ENCODE assay signal across 29 cellular contexts in genomic region chr6:97078791-97079190, GRCh38.
DNase-seq lines count a peak whose midpoint lies in the region; ATAC-seq lines count a peak whose summit lies in the region.
"Had no signal": no experiment of that assay in that cellular context is flagged by ENCODE, and none has a peak within 500 bp of the region (broad histone marks: within the 10 kb centered on the region; RNA-seq: fewer than 3 reads in every experiment).

No MANE protein-coding gene starts in this region.

- H3K4me1 Mint-ChIP-seq in activated CD4-positive, alpha-beta T cell treated with anti-CD3 and anti-CD28 coated beads, Interleukin-2, amount 10 ng/mL, durations not matched to agents 24 days and 14 days = peaks cover 14% of the 10 kb centered on the region
- peaks cover 10% of the 10 kb centered on the region for H3K4me1 Mint-ChIP-seq in activated T-helper 17 cell treated with anti-CD3 and anti-CD28 coated beads, Interleukin-2, amount 50 U/mL, for 72 hours
- H3K4me1 Mint-ChIP-seq: B cell, CD14-positive monocyte had no signal

- peak; percentile 51 for DNase-seq in activated CD4-positive, alpha-beta T cell treated with anti-CD3 and anti-CD28 coated beads, Interleukin-2, amount 10 ng/mL, durations not matched to agents 24 days and 14 days
- no peak for DNase-seq in activated CD4-positive, alpha-beta T cell treated with anti-CD3 and anti-CD28 coated beads, Interleukin-2, amount 50 U/mL, for 1 hour
- DNase-seq in NCI-H69 (lab: John Stamatoyannopoulos, UW) = peak; percentile 54
- DNase-seq in NCI-H2227 treated with DMSO at 0.1 percent for 48 hours (lab: John Stamatoyannopoulos, UW) = no peak
- DNase-seq: 8988T; ACHN; AML-193; BE2C; C1 segment of cervical spinal cord; Caco-2; Calu3; CD4-positive, alpha-beta memory T cell; CD4-positive, alpha-beta T cell; CD8-positive, alpha-beta memory T cell; CD8-positive, alpha-beta T cell; COR-L47; DMS 273 treated with DMSO at 0.1 percent for 48 hours; DMS153; DMS53; DMS79; DMS79 treated with DMSO at 0.1 percent for 48 hours; DND-41; EL had no signal

- no peak overlapping the region for H3K4me3 Mint-ChIP-seq in activated CD4-positive, alpha-beta T cell treated with anti-CD3 and anti-CD28 coated beads, Interleukin-2, amount 10 ng/mL, durations not matched to agents 24 days and 14 days
- no peak overlapping the region for H3K4me3 Mint-ChIP-seq in activated T-helper 17 cell treated with anti-CD3 and anti-CD28 coated beads, Interleukin-2, amount 50 U/mL, for 72 hours
- H3K4me3 Mint-ChIP-seq: B cell; CD14-positive monocyte; CD4-positive, alpha-beta memory T cell; CD4-positive, alpha-beta T cell; CD4-positive, CD25-positive, alpha-beta regulatory T cell; CD8-positive, alpha-beta memory T cell; CD8-positive, alpha-beta T cell had no signal

- H3K27ac Mint-ChIP-seq in activated CD4-positive, alpha-beta T cell treated with anti-CD3 and anti-CD28 coated beads, Interleukin-2, amount 10 ng/mL, durations not matched to agents 24 days and 14 days = no peak overlapping the region
- H3K27ac Mint-ChIP-seq in activated T-helper 17 cell treated with anti-CD3 and anti-CD28 coated beads, Interleukin-2, amount 50 U/mL, for 72 hours = no peak overlapping the region
- H3K27ac Mint-ChIP-seq: B cell; CD4-positive, alpha-beta memory T cell; CD4-positive, alpha-beta T cell; CD4-positive, CD25-positive, alpha-beta regulatory T cell; CD8-positive, alpha-beta T cell had no signal

- intact Hi-C loops in activated CD4-positive, alpha-beta T cell treated with anti-CD3 and anti-CD28 coated beads, Interleukin-2, amount 10 ng/mL, durations not matched to agents 24 days and 14 days (cut with micrococcal nuclease) = loop anchor here (5.0 kb wide), 1 partner anchor 34 kb away; no protein-coding TSS in a partner anchor

- no peaks in the 10 kb centered on the region for H3K27me3 Mint-ChIP-seq in activated CD4-positive, alpha-beta T cell treated with anti-CD3 and anti-CD28 coated beads, Interleukin-2, amount 10 ng/mL, durations not matched to agents 24 days and 14 days
- H3K27me3 Mint-ChIP-seq in activated T-helper 17 cell treated with anti-CD3 and anti-CD28 coated beads, Interleukin-2, amount 50 U/mL, for 72 hours = no peaks in the 10 kb centered on the region
- H3K27me3 Mint-ChIP-seq: B cell; CD4-positive, alpha-beta memory T cell; CD4-positive, alpha-beta T cell; CD4-positive, CD25-positive, alpha-beta regulatory T cell; CD8-positive, alpha-beta memory T cell had no signal

- H3K9me3 Mint-ChIP-seq in activated CD4-positive, alpha-beta T cell treated with anti-CD3 and anti-CD28 coated beads, Interleukin-2, amount 10 ng/mL, durations not matched to agents 24 days and 14 days = no peaks in the 10 kb centered on the region
- H3K9me3 Mint-ChIP-seq in activated T-helper 17 cell treated with anti-CD3 and anti-CD28 coated beads, Interleukin-2, amount 50 U/mL, for 72 hours = no peaks in the 10 kb centered on the region
- H3K9me3 Mint-ChIP-seq: CD4-positive, alpha-beta memory T cell; CD4-positive, alpha-beta T cell; CD4-positive, CD25-positive, alpha-beta regulatory T cell; CD8-positive, alpha-beta memory T cell; CD8-positive, alpha-beta T cell had no signal

- ATAC-seq in activated T-helper 17 cell treated with anti-CD3 and anti-CD28 coated beads, Interleukin-2, amount 50 U/mL, for 72 hours (replicated peaks) = peak; percentile 16
- ATAC-seq in esophagus mucosa = no peak
- ATAC-seq: A549; CD8-positive, alpha-beta T cell had no signal

- no peaks in the 10 kb centered on the region for H3K36me3 Mint-ChIP-seq in activated CD4-positive, alpha-beta T cell treated with anti-CD3 and anti-CD28 coated beads, Interleukin-2, amount 10 ng/mL, durations not matched to agents 24 days and 14 days (ENCODE audit: low read depth)
- no peaks in the 10 kb centered on the region for H3K36me3 Mint-ChIP-seq in activated T-helper 17 cell treated with anti-CD3 and anti-CD28 coated beads, Interleukin-2, amount 50 U/mL, for 72 hours (ENCODE audit: low read depth)
- H3K36me3 Mint-ChIP-seq: CD14-positive monocyte; CD4-positive, alpha-beta memory T cell; CD8-positive, alpha-beta T cell had no signal

Comparison
In these comparisons a context has a peak if more than half of its experiments do, and no peak if none do; other contexts are left out.
1. DNase-seq: peak in activated CD4-positive, alpha-beta T cell treated with anti-CD3 and anti-CD28 coated beads, Interleukin-2, amount 10 ng/mL, durations not matched to agents 24 days and 14 days (single experiment) and NCI-H69 (single experiment); none in activated CD4-positive, alpha-beta T cell treated with anti-CD3 and anti-CD28 coated beads, Interleukin-2, amount 50 U/mL, for 1 hour (single experiment) and NCI-H2227 treated with DMSO at 0.1 percent for 48 hours (single experiment).